Comparison of ENCODE assay signal across 8 cellular contexts in the genomic region with DNA sequence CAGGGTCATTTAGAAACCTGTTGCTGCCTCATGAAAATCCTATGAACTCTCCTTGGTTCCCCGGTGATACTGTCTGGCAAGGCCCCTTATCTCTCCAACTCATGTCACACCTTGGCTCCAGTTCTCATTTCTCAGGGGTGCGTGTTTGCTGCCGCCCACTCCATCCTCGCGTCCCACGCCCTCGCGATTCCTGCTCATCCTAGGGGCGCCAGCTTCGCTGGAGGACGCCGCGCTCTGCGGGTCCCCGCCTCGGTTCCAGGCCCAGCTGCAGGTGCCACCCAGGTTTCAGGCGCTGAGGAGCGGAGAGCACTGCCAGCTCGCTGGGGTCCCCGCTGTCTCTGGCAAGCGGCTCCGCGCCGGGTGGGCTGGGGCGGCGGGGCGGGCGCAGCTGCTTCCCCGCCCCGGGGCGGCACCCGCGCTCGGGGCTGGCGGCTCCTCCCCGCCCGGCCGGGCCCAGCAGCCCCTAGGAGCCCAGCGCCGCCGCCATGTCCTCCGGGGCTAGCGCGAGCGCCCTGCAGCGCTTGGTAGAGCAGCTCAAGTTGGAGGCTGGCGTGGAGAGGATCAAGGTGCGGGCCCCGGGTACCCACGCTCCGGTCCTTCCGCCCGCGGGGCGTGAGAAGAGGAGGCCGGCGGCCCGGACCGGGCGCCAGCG. TPM values are rescaled to one million over a fixed set of nuclear protein-coding genes. Genes with fewer than 3 reads are reported as not detected.
A peak's percentile ranks its signal among the peaks of the same experiment; 100 is the strongest.
DNase-seq lines count a peak whose midpoint lies in the region; ATAC-seq and TF ChIP-seq lines count a peak whose summit lies in the region.

TSS of gene GNG10 (plus strand) at position 456 of the 652 bp plus-strand sequence. CDS start at position 486, 30 bp downstream.

- H3K9me3 ChIP-seq in right lobe of liver = no peaks in the 10 kb centered on the region

- peak within 1 kb of the TSS; percentile 54 to 78 (median 69) for H3K4me3 ChIP-seq in right lobe of liver

- H3K27ac ChIP-seq in right lobe of liver = peak within 1 kb of the TSS; percentile 56 to 80 (median 76)

- ATAC-seq in GM18502 (IDR thresholded peaks at IDR 0.05; ENCODE audit: poor library complexity, unreplicated experiment) (peak; percentile 83), HG02885 (IDR thresholded peaks at IDR 0.05; ENCODE audit: poor library complexity, unreplicated experiment) (peak; percentile 89), right lobe of liver (peak; percentile 88 to 96 (median 91))

- TF ChIP-seq POLR2A in right lobe of liver (IDR thresholded peaks at IDR 0.05) = peak; percentile 59

- DNase-seq in A172 (ENCODE audit: low spot score) = peak; percentile 30
- peak; percentile 69 for DNase-seq in NCI-H2227 (lab: John Stamatoyannopoulos, UW; ENCODE audit: unreplicated experiment)
- DNase-seq in activated CD4-positive, alpha-beta T cell treated with anti-CD3 and anti-CD28 coated beads, Interleukin-2, amount 50 U/mL, for 24 hours (ENCODE audit: low read depth in 1 of 2, low spot score in 1 of 2) = peak; percentile 51 to 55
- DNase-seq in dermis blood vessel endothelial cell = peak; percentile 68
- DNase-seq in right lobe of liver = peak; percentile 64 to 77 (median 77)
- peak; percentile 64 for DNase-seq in stimulated activated CD4-positive, alpha-beta T cell treated with anti-CD3 and anti-CD28 coated beads, Interleukin-4, amount 100 ng/mL, for 24 hours

- intact Hi-C loops in right lobe of liver (cut with DNase I) = no loop called here

- H3K27me3 ChIP-seq in right lobe of liver = no peaks in the 10 kb centered on the region

- peaks cover 0 to 8% (median 0%) of the 10 kb centered on the region in 4 donors for H3K4me1 ChIP-seq in right lobe of liver

- no peak for TF ChIP-seq CTCF in right lobe of liver (IDR thresholded peaks at IDR 0.05)

- no peaks in the 10 kb centered on the region for H3K36me3 ChIP-seq in right lobe of liver

- WGBS in right lobe of liver (ENCODE audit: insufficient coverage, low coverage, low lambda C conversion rate, missing lambda C conversion rate) = under 1% methylated on average over 21 of the region's 61 CpGs

RNA-seq across cellular contexts. Expression of gene GNG10, which starts in this region (rescaled TPM):
- total RNA-seq in A172 (2014; rRNA removed; shearing (Covaris generic)) = 114 and 140 TPM in 2 replicates
- 72.0 and 106 TPM in 2 replicates for total RNA-seq in dermis blood vessel endothelial cell
- total RNA-seq in right lobe of liver = 10 to 100 TPM in 3 of 6 experiments, 1 to 10 TPM in 3; 8.1 to 23.8 (median 14.0) TPM

Comparison
In these comparisons a context has a peak if more than half of its experiments do, and no peak if none do; other contexts are left out.
1. Peak in every context shown above with its lines: DNase-seq, ATAC-seq, H3K4me3 ChIP-seq and H3K27ac ChIP-seq.